In the genomic region with DNA sequence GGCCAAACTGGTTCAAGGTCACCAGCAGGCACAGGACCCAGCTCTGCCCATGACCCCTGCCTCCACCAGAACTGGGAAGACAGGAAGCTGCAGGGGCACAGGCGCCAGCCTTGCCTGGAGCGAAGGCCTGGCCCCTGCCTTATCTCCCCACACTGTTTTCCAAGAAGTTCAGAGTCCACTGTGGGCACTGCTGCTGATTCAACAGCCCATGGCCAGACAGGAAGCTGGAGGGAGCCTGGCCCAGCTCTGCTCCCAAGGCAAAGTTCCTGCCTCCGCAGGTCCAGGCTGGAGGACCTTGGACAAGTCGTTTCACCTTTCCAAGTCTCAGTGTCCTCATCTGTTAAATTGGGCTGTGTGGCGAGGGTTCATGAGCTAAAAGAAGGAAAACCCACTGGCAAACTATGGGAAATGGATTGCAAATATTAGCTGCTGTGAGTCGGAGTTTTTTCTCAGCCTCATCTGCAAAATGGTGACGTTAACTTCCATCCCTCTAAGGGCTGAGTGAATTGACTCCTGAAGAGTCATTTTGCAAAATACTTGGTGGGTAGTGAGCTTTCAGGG, we compare ENCODE assay signal across 8 cellular contexts. TPM values are rescaled to one million over a fixed set of nuclear protein-coding genes. Genes with fewer than 3 reads are reported as not detected.
DNase-seq lines count a peak whose midpoint lies in the region; ATAC-seq, FAIRE-seq and TF ChIP-seq lines count a peak whose summit lies in the region.

No MANE protein-coding gene starts in this region.

- no peak for TF ChIP-seq CTCF in HFF-Myc (IDR thresholded peaks at IDR 0.05; ENCODE audit: low read depth, low read length, missing control alignments)

- H3K27ac Mint-ChIP-seq in activated T-helper 17 cell treated with anti-CD3 and anti-CD28 coated beads, Interleukin-2, amount 50 U/mL, for 72 hours = no peak overlapping the region

- no peaks in the 10 kb centered on the region for H3K27me3 Mint-ChIP-seq in activated T-helper 17 cell treated with anti-CD3 and anti-CD28 coated beads, Interleukin-2, amount 50 U/mL, for 72 hours

- H3K4me3 ChIP-seq in HFF-Myc (replicated peaks; ENCODE audit: low read depth, low read length) = peak overlapping the region; percentile 65
- H3K4me3 ChIP-seq in iPS-18a (ENCODE audit: low read length) = peak overlapping the region; percentile 86
- peak overlapping the region in 1 of 2 donors; percentile 85 for H3K4me3 ChIP-seq in small intestine (ENCODE audit: low read depth in 1 of 2, low read length in 2 of 2)

- peaks cover 23% of the 10 kb centered on the region for H3K27me3 ChIP-seq in iPS-18a (ENCODE audit: control insufficient read depth, insufficient read depth, low read length)
- H3K27me3 ChIP-seq in small intestine (ENCODE audit: control insufficient read depth in 2 of 2, insufficient read depth in 2 of 2, low read length in 2 of 2) = no peaks in the 10 kb centered on the region

- no peak overlapping the region for H3K9ac ChIP-seq in iPS-18a (ENCODE audit: low read length)

- H3K27ac ChIP-seq in iPS-18a (ENCODE audit: low read length) (no peak overlapping the region), small intestine (ENCODE audit: low read depth in 1 of 2, low read length in 1 of 2) (peak overlapping the region; percentile 56 to 81)

- H3K9me3 ChIP-seq in iPS-18a (ENCODE audit: control insufficient read depth, low read depth, low read length) (no peaks in the 10 kb centered on the region), small intestine (ENCODE audit: control insufficient read depth, low read depth) (no peaks in the 10 kb centered on the region)

- no peak for FAIRE-seq in small intestine (lab: Jason Lieb, UNC)

- H3K36me3 Mint-ChIP-seq in activated T-helper 17 cell treated with anti-CD3 and anti-CD28 coated beads, Interleukin-2, amount 50 U/mL, for 72 hours (ENCODE audit: low read depth) = no peaks in the 10 kb centered on the region

- no peak for ATAC-seq in activated T-helper 17 cell treated with anti-CD3 and anti-CD28 coated beads, Interleukin-2, amount 50 U/mL, for 72 hours (replicated peaks)
- no peak for ATAC-seq in GM19463 (IDR thresholded peaks at IDR 0.05; ENCODE audit: unreplicated experiment)

- WGBS in small intestine, 3 donors = 20 to 39% (median 27%) methylated on average over 7 of the region's 7 CpGs

- no peak for DNase-seq in HFF-Myc (ENCODE audit: extremely low read depth, low read depth)
- peak; percentile 97 for DNase-seq in small intestine
- DNase-seq in occipital lobe (lab: John Stamatoyannopoulos, UW) = no peak
- no peak for DNase-seq in Kasumi-1 (lab: John Stamatoyannopoulos, UW)
- DNase-seq in NOMO-1 (lab: John Stamatoyannopoulos, UW; ENCODE audit: unreplicated experiment in 2 of 2) = no peak

- H3K4me1 ChIP-seq in iPS-18a (ENCODE audit: control insufficient read depth, low read depth, low read length) = peaks cover 6% of the 10 kb centered on the region
- peaks cover 0 to 2% of the 10 kb centered on the region in 2 donors for H3K4me1 ChIP-seq in small intestine (ENCODE audit: control insufficient read depth in 2 of 2, insufficient read depth in 1 of 2, low read depth in 1 of 2, low read length in 1 of 2)

- H3K36me3 ChIP-seq in iPS-18a (ENCODE audit: control insufficient read depth, low read depth, low read length) (peaks cover 4% of the 10 kb centered on the region), small intestine (ENCODE audit: control insufficient read depth in 2 of 2, insufficient read depth in 2 of 2, low read length in 2 of 2) (peaks cover 11 to 12% of the 10 kb centered on the region in 2 donors)

- peak overlapping the region; percentile 68 for H3K4me3 Mint-ChIP-seq in activated T-helper 17 cell treated with anti-CD3 and anti-CD28 coated beads, Interleukin-2, amount 50 U/mL, for 72 hours

- H3K9me3 Mint-ChIP-seq in activated T-helper 17 cell treated with anti-CD3 and anti-CD28 coated beads, Interleukin-2, amount 50 U/mL, for 72 hours = no peaks in the 10 kb centered on the region

- H3K4me1 Mint-ChIP-seq in activated T-helper 17 cell treated with anti-CD3 and anti-CD28 coated beads, Interleukin-2, amount 50 U/mL, for 72 hours = peaks cover 5% of the 10 kb centered on the region

RNA-seq across cellular contexts. Expression of gene PHETA1, which starts 1.2 kb away (rescaled TPM):
- 1 to 10 TPM; 1.1 to 1.2 TPM for total RNA-seq in activated T-helper 17 cell treated with anti-CD3 and anti-CD28 coated beads, Interleukin-2, amount 50 U/mL, for 72 hours
- 10 to 100 TPM; 37.3 to 47.2 (median 44.9) TPM for polyA plus RNA-seq in small intestine
- total RNA-seq in occipital lobe = 5.8 TPM

RNA-seq across cellular contexts. Expression of gene SH2B3, which starts 38.0 kb away (rescaled TPM):
- total RNA-seq in activated T-helper 17 cell treated with anti-CD3 and anti-CD28 coated beads, Interleukin-2, amount 50 U/mL, for 72 hours = 10 to 100 TPM in 1 of 2 donors, 1 to 10 TPM in 1; 8.5 to 12.1 TPM
- 10 to 100 TPM in 1 of 3 donors, 1 to 10 TPM in 1, under 1 TPM in 1; 0.67 to 14.9 (median 4.6) TPM for polyA plus RNA-seq in small intestine
- 5.1 TPM for total RNA-seq in occipital lobe
